19 cellular contexts compared by ENCODE assay signal in the genomic region with DNA sequence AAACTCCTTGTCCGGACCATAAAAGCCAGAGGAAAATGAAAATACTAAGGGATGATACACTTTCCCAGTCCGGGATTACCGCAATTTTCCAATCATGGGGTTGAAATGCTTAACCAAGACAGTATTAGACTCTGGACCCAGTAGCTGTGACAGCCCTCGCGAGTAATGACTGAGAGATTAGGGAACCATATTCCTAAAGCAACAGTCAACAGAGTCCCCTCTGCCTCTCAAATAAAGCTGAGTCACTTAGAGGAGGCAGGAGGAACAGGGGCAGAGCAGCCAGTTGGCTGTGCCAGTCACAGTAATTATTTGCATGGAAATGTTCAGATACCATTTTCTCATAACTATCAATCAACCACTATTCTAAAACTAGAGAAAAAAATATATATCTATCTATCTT.
"Had no signal": no experiment of that assay in that cellular context is flagged by ENCODE, and none has a peak within 500 bp of the region (broad histone marks: within the 10 kb centered on the region; RNA-seq: fewer than 3 reads in every experiment).

No MANE protein-coding gene starts in this region.

- H3K27ac Mint-ChIP-seq: activated CD4-positive, alpha-beta memory T cell treated with anti-CD3 and anti-CD28 coated beads for 36 hours; natural killer cell; stimulated activated naive CD8-positive, alpha-beta T cell treated with anti-CD3 and anti-CD28 coated beads, Interleukin-15, amount 100 ng/mL, for 72 hours had no signal

- H3K27me3 Mint-ChIP-seq: activated CD4-positive, alpha-beta memory T cell treated with anti-CD3 and anti-CD28 coated beads for 36 hours; stimulated activated naive CD8-positive, alpha-beta T cell treated with anti-CD3 and anti-CD28 coated beads, Interleukin-15, amount 100 ng/mL, for 72 hours had no signal

- H3K9me3 Mint-ChIP-seq: activated CD4-positive, alpha-beta memory T cell treated with anti-CD3 and anti-CD28 coated beads for 36 hours; natural killer cell; stimulated activated naive CD8-positive, alpha-beta T cell treated with anti-CD3 and anti-CD28 coated beads, Interleukin-15, amount 100 ng/mL, for 72 hours had no signal

- FAIRE-seq: frontal cortex, islet of Langerhans had no signal

- DNase-seq: activated CD4-positive, alpha-beta memory T cell treated with anti-CD3 and anti-CD28 coated beads for 36 hours; activated CD4-positive, alpha-beta T cell treated with anti-CD3 and anti-CD28 coated beads for 1 hour; activated CD8-positive, alpha-beta memory T cell treated with anti-CD3 and anti-CD28 coated beads, Interleukin-2, amount 50 U/mL, for 48 hours; activated naive CD4-positive, alpha-beta T cell treated with Interleukin-2 at 50 U/mL for 16 hours; body of pancreas; central memory CD4-positive, alpha-beta T cell; effector CD8-positive, alpha-beta T cell; heart left ventricle; mammary epithelial cell; natural killer cell; occipital lobe; psoas muscle; sigmoid colon; stimulated activated CD4-positive, alpha-beta T cell treated with anti-CD3 and anti-CD28 coated beads, Interleukin-2, amount 100 ng/mL, for 48 hours; stimulated activated naive CD8-positive, alpha-beta T cell treated with anti-CD3 and anti-CD28 coated beads, Interleukin-15, amount 100 ng/mL, for 72 hours; T-helper 2 cell had no signal

- H3K27ac ChIP-seq: body of pancreas, coronary artery, heart left ventricle, psoas muscle, sigmoid colon had no signal

- H3K4me3 Mint-ChIP-seq: activated CD4-positive, alpha-beta memory T cell treated with anti-CD3 and anti-CD28 coated beads for 36 hours; natural killer cell; stimulated activated naive CD8-positive, alpha-beta T cell treated with anti-CD3 and anti-CD28 coated beads, Interleukin-15, amount 100 ng/mL, for 72 hours had no signal

- H3K9me3 ChIP-seq: body of pancreas, heart left ventricle, psoas muscle, sigmoid colon had no signal

- H3K4me1 Mint-ChIP-seq: stimulated activated naive CD8-positive, alpha-beta T cell treated with anti-CD3 and anti-CD28 coated beads, Interleukin-15, amount 100 ng/mL, for 72 hours had no signal

- H3K36me3 Mint-ChIP-seq: natural killer cell had no signal

- ATAC-seq: body of pancreas; heart left ventricle; natural killer cell; psoas muscle; stimulated activated naive CD8-positive, alpha-beta T cell treated with anti-CD3 and anti-CD28 coated beads, Interleukin-15, amount 100 ng/mL, for 72 hours had no signal

- H3K4me1 ChIP-seq: body of pancreas, heart left ventricle, psoas muscle, sigmoid colon had no signal

- H3K4me3 ChIP-seq: body of pancreas, coronary artery, heart left ventricle, psoas muscle, sigmoid colon had no signal
